8 cellular contexts compared by ENCODE assay signal in the genomic region with DNA sequence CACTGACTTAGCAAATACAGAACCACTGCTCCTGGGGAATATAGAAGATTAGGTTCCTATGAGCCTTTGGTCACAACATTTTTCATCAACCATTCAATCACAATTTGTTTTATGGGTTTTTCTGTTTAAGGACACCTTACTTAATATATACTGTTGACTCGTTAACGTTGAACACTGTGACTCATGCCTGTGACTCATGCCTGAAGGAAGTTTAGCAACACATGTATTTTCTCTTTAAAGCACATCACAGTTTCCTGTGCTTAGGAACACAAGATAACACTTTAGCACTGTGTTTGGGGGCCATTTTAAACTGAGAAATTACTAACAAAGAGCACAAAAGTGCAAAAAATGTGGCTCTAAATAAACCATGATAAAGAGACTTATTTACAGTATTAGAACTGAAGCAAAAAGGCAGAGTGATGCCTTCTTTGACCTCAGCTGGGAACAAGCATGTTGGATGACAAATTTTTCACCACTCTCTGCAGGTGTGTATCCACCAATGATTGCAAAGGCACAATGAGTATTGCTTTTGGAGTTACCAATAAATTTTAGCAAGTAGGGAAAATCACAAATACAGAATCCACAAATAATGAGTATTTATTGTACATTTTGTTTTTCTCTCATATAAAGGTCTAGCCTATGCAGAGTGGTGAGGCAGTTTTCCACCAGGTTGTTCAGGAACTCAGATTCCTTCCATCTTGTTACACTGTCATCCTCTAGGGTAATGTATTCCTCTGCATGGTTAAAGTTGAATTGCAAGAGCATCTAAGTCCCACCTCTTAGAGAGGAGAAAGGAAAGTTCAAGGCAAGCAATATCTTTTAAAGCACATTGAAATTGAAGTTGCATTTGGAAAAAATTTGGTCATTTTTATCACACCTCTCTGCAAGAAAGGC. TPM values are rescaled to one million over a fixed set of nuclear protein-coding genes. Genes with fewer than 3 reads are reported as not detected.
DNase-seq lines count a peak whose midpoint lies in the region; ATAC-seq and TF ChIP-seq lines count a peak whose summit lies in the region.

No MANE protein-coding gene starts in this region.

- peaks cover 8% of the 10 kb centered on the region for H3K4me1 Mint-ChIP-seq in activated B cell treated with CpG ODN at 0.5 μM for 24 hours

- DNase-seq in ACHN (peak; percentile 80), HS-5 (ENCODE audit: low read depth) (peak; percentile 92), activated B cell treated with CpG ODN at 0.5 μM for 24 hours (no peak), psoas muscle (no peak), thyroid gland (no peak)
- peak; percentile 30 for DNase-seq in effector CD4-positive, alpha-beta T cell

- no peaks in the 10 kb centered on the region for H3K27me3 ChIP-seq in psoas muscle (ENCODE audit: insufficient read depth in 3 of 3, low read length in 2 of 3)
- H3K27me3 ChIP-seq in thyroid gland: no peaks in the 10 kb centered on the region

- ATAC-seq in activated B cell treated with CpG ODN at 0.5 μM for 24 hours (ENCODE audit: low read depth) (peak; percentile 86), psoas muscle (peak; percentile 76 to 90 (median 86)), GM21423 (IDR thresholded peaks at IDR 0.05; ENCODE audit: unreplicated experiment) (no peak), HG03520 (IDR thresholded peaks at IDR 0.05; ENCODE audit: unreplicated experiment) (no peak)

- H3K27me3 Mint-ChIP-seq in activated B cell treated with CpG ODN at 0.5 μM for 24 hours: peaks cover 4% of the 10 kb centered on the region

- H3K36me3 ChIP-seq in psoas muscle (ENCODE audit: insufficient read depth in 1 of 2, low read depth in 1 of 2): peaks cover 0 to 2% of the 10 kb centered on the region in 2 donors
- no peaks in the 10 kb centered on the region for H3K36me3 ChIP-seq in thyroid gland

- H3K4me3 Mint-ChIP-seq in activated B cell treated with CpG ODN at 0.5 μM for 24 hours: no peak overlapping the region

- no peaks in the 10 kb centered on the region for H3K36me3 Mint-ChIP-seq in activated B cell treated with CpG ODN at 0.5 μM for 24 hours (ENCODE audit: low read depth)

- POLR2A ChIA-PET in activated B cell treated with CpG ODN at 0.5 μM for 24 hours (lab: Charles Lee): interaction anchor here (1.0 kb wide), 1 partner anchor 15 kb away, joined by 3 read pairs; no protein-coding TSS in a partner anchor

- no peak for TF ChIP-seq POLR2A in thyroid gland (IDR thresholded peaks at IDR 0.05)

- WGBS in psoas muscle, 3 donors: 11 to 17% (median 13%) methylated on average over 2 of the region's 2 CpGs
- WGBS in thyroid gland, 2 donors: 45 to 56% methylated on average over 2 of the region's 2 CpGs

- H3K9me3 ChIP-seq in psoas muscle: no peaks in the 10 kb centered on the region
- no peaks in the 10 kb centered on the region for H3K9me3 ChIP-seq in thyroid gland

- CTCF ChIA-PET in activated B cell treated with CpG ODN at 0.5 μM for 24 hours (lab: Charles Lee): interaction anchor here (1.7 kb wide), 1 partner anchor 143 kb away, joined by 4 read pairs; no protein-coding TSS in a partner anchor

- H3K27ac ChIP-seq in psoas muscle: peak overlapping the region; percentile 68
- H3K27ac ChIP-seq in thyroid gland: no peak overlapping the region

- H3K9me3 Mint-ChIP-seq in activated B cell treated with CpG ODN at 0.5 μM for 24 hours: no peaks in the 10 kb centered on the region

- H3K4me3 ChIP-seq in psoas muscle (no peak overlapping the region), thyroid gland (replicated peaks in 1 of 3) (no peak overlapping the region)

- no peak for TF ChIP-seq CTCF in activated B cell treated with CpG ODN at 0.5 μM for 24 hours (IDR thresholded peaks at IDR 0.05)
- no peak for TF ChIP-seq CTCF in psoas muscle (IDR thresholded peaks at IDR 0.05)
- TF ChIP-seq CTCF in thyroid gland (IDR thresholded peaks at IDR 0.05): no peak

- no peak overlapping the region for H3K27ac Mint-ChIP-seq in activated B cell treated with CpG ODN at 0.5 μM for 24 hours

- in situ Hi-C loops in ACHN (cut with HindIII; ENCODE audit: low pct_ligation_motif_present, low pct_unique_long_range_greater_than_20kb, low sequenced_read_pairs): no loop called here

- intact Hi-C loops in activated B cell treated with CpG ODN at 0.5 μM for 24 hours (cut with micrococcal nuclease): no loop called here
- intact Hi-C loops in psoas muscle (cut with DNase I): no loop called here
- intact Hi-C loops in thyroid gland (cut with DNase I): no loop called here

- H3K4me1 ChIP-seq in psoas muscle: peaks cover 14% of the 10 kb centered on the region
- no peaks in the 10 kb centered on the region for H3K4me1 ChIP-seq in thyroid gland

RNA-seq across cellular contexts. Expression of a gene that starts 7.3 kb away (rescaled TPM):
- total RNA-seq in activated B cell treated with CpG ODN at 0.5 μM for 24 hours (1.8 and 2.0 TPM in 2 replicates), psoas muscle (1 to 10 TPM in 1 of 4 donors, under 1 TPM in 3; 0.41 to 2.2 (median 0.71) TPM), thyroid gland (1 to 10 TPM in 3 of 4 donors, under 1 TPM in 1; 0.96 to 2.6 (median 2.0) TPM)
- under 1 TPM; 0.41 to 0.66 (median 0.56) TPM for polyA plus RNA-seq in psoas muscle

RNA-seq across cellular contexts. Expression of a gene that starts 21.5 kb away (rescaled TPM):
- total RNA-seq in activated B cell treated with CpG ODN at 0.5 μM for 24 hours (63.4 and 74.7 TPM in 2 replicates), psoas muscle (10 to 100 TPM in 2 of 4 donors, 1 to 10 TPM in 2; 8.2 to 14.7 (median 10.8) TPM), thyroid gland (10 to 100 TPM; 42.6 to 61.3 (median 46.6) TPM)
- polyA plus RNA-seq in psoas muscle: 10 to 100 TPM in 1 of 3 donors, 1 to 10 TPM in 2; 4.5 to 10.3 (median 5.6) TPM

Comparison
In these comparisons a context has a peak if more than half of its experiments do, and no peak if none do; other contexts are left out.
1. DNase-seq: peak in ACHN (single experiment), HS-5 (single experiment) and effector CD4-positive, alpha-beta T cell (single experiment); none in activated B cell treated with CpG ODN at 0.5 μM for 24 hours (single experiment), psoas muscle (0 of 2) and thyroid gland (0 of 2).
2. ATAC-seq: peak in activated B cell treated with CpG ODN at 0.5 μM for 24 hours (single experiment) and psoas muscle (4 of 4); none in GM21423 (single experiment) and HG03520 (single experiment).